In the genomic region with DNA sequence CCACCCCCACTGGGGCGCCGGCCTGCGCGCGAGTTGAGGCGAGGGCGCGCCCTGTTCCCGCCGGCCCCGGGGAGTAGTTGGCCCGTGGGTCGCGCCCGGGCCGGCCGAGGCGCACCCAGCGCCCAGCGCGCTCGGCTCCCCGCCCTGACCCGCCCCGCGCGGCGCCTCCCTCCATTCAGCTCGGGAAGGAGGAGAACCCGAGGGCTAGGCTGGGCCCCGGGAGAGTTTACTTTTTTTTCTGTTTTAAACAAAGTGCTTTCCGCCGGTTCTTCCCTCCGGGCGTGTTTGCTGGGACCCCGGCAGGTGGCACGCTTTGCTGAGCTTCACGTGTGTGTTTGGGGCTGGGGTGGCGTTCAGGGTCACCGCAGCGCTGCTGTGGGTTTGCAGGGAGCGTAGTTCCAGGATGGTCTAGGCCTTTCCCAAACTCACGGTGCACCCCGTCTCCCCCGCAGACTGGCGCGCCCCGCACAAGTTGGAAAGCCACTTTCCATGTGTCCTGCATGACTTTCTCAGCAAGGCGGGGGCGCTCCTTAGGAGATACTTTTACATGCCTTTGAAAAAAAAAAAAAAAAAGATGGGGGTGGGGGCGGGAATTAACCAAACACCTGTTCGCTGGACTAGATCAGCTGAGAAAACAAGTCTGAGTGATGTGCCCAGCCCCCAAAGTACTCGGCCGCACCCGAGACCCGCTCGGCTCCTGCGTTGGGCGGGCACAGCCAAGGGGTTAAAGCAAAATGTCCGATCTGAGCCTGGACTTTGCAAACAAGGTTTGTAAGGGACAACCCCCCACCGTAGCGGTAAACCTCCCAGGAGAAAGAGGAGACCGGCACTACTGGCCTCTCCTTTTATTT, we compare ENCODE assay signal across 8 cellular contexts. TPM values are rescaled to one million over a fixed set of nuclear protein-coding genes. Genes with fewer than 3 reads are reported as not detected.
DNase-seq lines count a peak whose midpoint lies in the region; ATAC-seq lines count a peak whose summit lies in the region.

No MANE protein-coding gene starts in this region.

- H3K4me3 ChIP-seq in iPS-11a (ENCODE audit: low read depth, low read length): peak overlapping the region; percentile 78
- peak overlapping the region; percentile 78 to 84 (median 84) for H3K4me3 ChIP-seq in skeletal muscle tissue (ENCODE audit: low read length in 3 of 3)

- peak overlapping the region; percentile 83 to 89 (median 84) for H3K9ac ChIP-seq in skeletal muscle tissue (ENCODE audit: low read depth in 1 of 3, low read length in 3 of 3)

- DNase-seq in AG20443 (ENCODE audit: low spot score) (peak; percentile 67), T follicular helper cell (ENCODE audit: low read depth) (peak; percentile 50), astrocyte of the hippocampus (ENCODE audit: low read depth, low spot score) (peak; percentile 59)

- H3K36me3 ChIP-seq in skeletal muscle tissue (ENCODE audit: control insufficient read depth in 3 of 3, insufficient read depth in 3 of 3, low read length in 3 of 3): no peaks in the 10 kb centered on the region

- ATAC-seq in HG03280 (IDR thresholded peaks at IDR 0.05; ENCODE audit: unreplicated experiment) (peak; percentile 41), GM19324 (IDR thresholded peaks at IDR 0.05; ENCODE audit: low FRiP score, unreplicated experiment) (no peak), GM18519 (IDR thresholded peaks at IDR 0.05; ENCODE audit: low FRiP score, unreplicated experiment) (no peak)

- H3K4me1 ChIP-seq in skeletal muscle tissue (ENCODE audit: control insufficient read depth in 3 of 3, insufficient read depth in 3 of 3, low read length in 3 of 3): peaks cover 19 to 42% (median 33%) of the 10 kb centered on the region in 3 donors

- H3K27ac ChIP-seq in skeletal muscle tissue (ENCODE audit: low read depth, low read length): peak overlapping the region; percentile 71

- H3K9me3 ChIP-seq in skeletal muscle tissue (ENCODE audit: control insufficient read depth in 3 of 3, low read length in 3 of 3): no peaks in the 10 kb centered on the region

- no peaks in the 10 kb centered on the region for H3K27me3 ChIP-seq in skeletal muscle tissue (ENCODE audit: control insufficient read depth in 3 of 3, insufficient read depth in 3 of 3, low read length in 3 of 3)

RNA-seq across cellular contexts. Expression of a gene that starts 0.8 kb away (rescaled TPM):
- 83.5 TPM for total RNA-seq in skeletal muscle tissue
